30 cellular contexts compared by ENCODE assay signal in genomic region chr4:139584019-139584418, GRCh38.
"Had no signal": no experiment of that assay in that cellular context is flagged by ENCODE, and none has a peak within 500 bp of the region (broad histone marks: within the 10 kb centered on the region; RNA-seq: fewer than 3 reads in every experiment).

No MANE protein-coding gene starts in this region.

- H3K9me3 Mint-ChIP-seq: mesothelial cell of epicardium, natural killer cell had no signal

- H3K36me3 Mint-ChIP-seq: immature natural killer cell, mesothelial cell of epicardium, naive B cell, natural killer cell had no signal

- H3K4me1 Mint-ChIP-seq: immature natural killer cell; naive B cell; natural killer cell; stimulated activated naive B cell treated with anti-CD40 and anti-IgM and Interleukin-4, amounts not matched to agents 10 μg/mL and 1 μg/mL and 100 μg/mL, for 72 hours had no signal

- H3K27me3 ChIP-seq: left lung, ovary, right atrium auricular region, stomach, testis, thyroid gland, transverse colon, upper lobe of left lung, vagina had no signal

- H3K4me3 ChIP-seq: left lung, lower lobe of right lung, ovary, right atrium auricular region, skin epidermis, stomach, testis, thyroid gland, transverse colon, upper lobe of left lung, vagina had no signal

- FAIRE-seq: islet of Langerhans, kidney had no signal

- H3K4me1 ChIP-seq: left lung, lower lobe of right lung, right atrium auricular region, stomach, testis, thyroid gland, transverse colon, upper lobe of left lung had no signal

- H3K27me3 Mint-ChIP-seq: progenitor cell of endocrine pancreas had no signal

- H3K27ac Mint-ChIP-seq: immature natural killer cell; mesothelial cell of epicardium; naive B cell; natural killer cell; nephron progenitor cell; progenitor cell of endocrine pancreas; stimulated activated naive B cell treated with anti-CD40 and anti-IgM and Interleukin-4, amounts not matched to agents 10 μg/mL and 1 μg/mL and 100 μg/mL, for 72 hours had no signal

- H3K9me3 ChIP-seq: left lung, lower lobe of right lung, ovary, right atrium auricular region, stomach, testis, thyroid gland, transverse colon, upper lobe of left lung, vagina had no signal

- H3K27ac ChIP-seq: left lung, lower lobe of right lung, ovary, right atrium auricular region, skin epidermis, stomach, testis, thyroid gland, transverse colon, upper lobe of left lung, vagina had no signal

- DNase-seq: hypothalamus; immature natural killer cell; kidney; left colon; left lung; lower lobe of right lung; mammary epithelial cell; mesenchymal stem cell; naive B cell; natural killer cell; nephron progenitor cell; ovary; stimulated activated CD4-positive, alpha-beta T cell treated with anti-CD3 and anti-CD28 coated beads, Interleukin-12 subunit alpha, Interleukin-12 subunit beta, amount 100 ng/mL, for 4 hours; stimulated activated CD4-positive, alpha-beta T cell treated with anti-CD3 and anti-CD28 coated beads, Interleukin-15, amount 100 ng/mL, for 24 hours; stimulated activated CD4-positive, alpha-beta T cell treated with anti-CD3 and anti-CD28 coated beads, Interleukin-2, amount 100 ng/mL, for 24 hours; stimulated activated CD4-positive, alpha-beta T cell treated with anti-CD3 and anti-CD28 coated beads, Interleukin-4, amount 100 ng/mL, for 1 hour; stimulated activated naive B cell treated with anti-CD40 and anti-IgM and Interleukin-4, amounts not matched to agents 10 μg/mL and 1 μg/mL and 100 μg/mL, for 72 hours; stimulated activated naive CD8-positive, alpha-beta T cell treated with anti-CD3 and anti-CD28 coated beads, Interleukin-15, Interleukin-2, amounts not matched to agents 100 U/mL and 50 U/mL, for 24 hours; stomach; testis; thyroid gland; transverse colon; upper lobe of left lung had no signal

- H3K36me3 ChIP-seq: left lung, lower lobe of right lung, ovary, right atrium auricular region, stomach, thyroid gland, transverse colon, upper lobe of left lung, vagina had no signal

- H3K4me3 Mint-ChIP-seq: immature natural killer cell; mesothelial cell of epicardium; naive B cell; natural killer cell; nephron progenitor cell; stimulated activated naive B cell treated with anti-CD40 and anti-IgM and Interleukin-4, amounts not matched to agents 10 μg/mL and 1 μg/mL and 100 μg/mL, for 72 hours had no signal

- ATAC-seq: left colon; left lung; lower lobe of right lung; natural killer cell; sciatic nerve; stimulated activated naive B cell treated with anti-CD40 and anti-IgM and Interleukin-4, amounts not matched to agents 10 μg/mL and 1 μg/mL and 100 μg/mL, for 72 hours; stimulated activated naive CD8-positive, alpha-beta T cell treated with anti-CD3 and anti-CD28 coated beads, Interleukin-15, Interleukin-2, amounts not matched to agents 100 U/mL and 50 U/mL, for 24 hours had no signal
